ENCODE assay signal across 12 cellular contexts in genomic region chr4:23728393-23728792, GRCh38.
DNase-seq lines count a peak whose midpoint lies in the region; ATAC-seq and TF ChIP-seq lines count a peak whose summit lies in the region.
"Had no signal": no experiment of that assay in that cellular context is flagged by ENCODE, and none has a peak within 500 bp of the region (broad histone marks: within the 10 kb centered on the region; RNA-seq: fewer than 3 reads in every experiment).

No MANE protein-coding gene starts in this region.

- H3K9me3 ChIP-seq in MG63: no peaks in the 10 kb centered on the region
- H3K9me3 ChIP-seq in mucosa of descending colon: no peaks in the 10 kb centered on the region
- H3K9me3 ChIP-seq: heart right ventricle had no signal

- CTCF ChIA-PET in BJ (lab: Yijun Ruan, JAX): interaction anchor here (1.3 to 1.4 kb wide), 2 partner anchors 10 to 18 kb away, joined by 4 to 5 read pairs; no protein-coding TSS in a partner anchor

- no peaks in the 10 kb centered on the region for H3K4me1 ChIP-seq in mucosa of descending colon (ENCODE audit: low read depth)

- no peak overlapping the region for H3K27ac Mint-ChIP-seq in stimulated activated effector memory CD8-positive, alpha-beta T cell treated with anti-CD3 and anti-CD28 coated beads, Interleukin-12 subunit alpha, Interleukin-12 subunit beta, amount 100 ng/mL, for 72 hours

- H3K4me1 Mint-ChIP-seq in stimulated activated effector memory CD8-positive, alpha-beta T cell treated with anti-CD3 and anti-CD28 coated beads, Interleukin-12 subunit alpha, Interleukin-12 subunit beta, amount 100 ng/mL, for 72 hours: no peaks in the 10 kb centered on the region

- peak; percentile 89 for DNase-seq in BJ (ENCODE audit: low read depth)
- DNase-seq in MG63: peak; percentile 25
- DNase-seq in epithelial cell of esophagus (ENCODE audit: low read depth): peak; percentile 41
- DNase-seq in mucosa of descending colon: no peak
- no peak for DNase-seq in NCI-H524 (lab: John Stamatoyannopoulos, UW)
- DNase-seq in GF-D8 (lab: John Stamatoyannopoulos, UW): no peak
- no peak for DNase-seq in stimulated activated effector memory CD8-positive, alpha-beta T cell treated with anti-CD3 and anti-CD28 coated beads, Interleukin-12 subunit alpha, Interleukin-12 subunit beta, amount 100 ng/mL, for 72 hours (ENCODE audit: low spot score in 2 of 2)
- DNase-seq: activated T-cell treated with anti-CD3 and anti-CD28 coated beads, Interleukin-2, amount 50 U/mL, for 1 hour; COR-L47; heart right ventricle; stimulated activated CD4-positive, alpha-beta T cell treated with anti-CD3 and anti-CD28 coated beads, Interleukin-1b, Interleukin-23, amount 100 ng/mL, for 48 hours had no signal

- H3K4me3 ChIP-seq in BJ (ENCODE audit: low read depth, low read length) (no peak overlapping the region), MG63 (no peak overlapping the region), epithelial cell of esophagus (ENCODE audit: low read length) (no peak overlapping the region), mucosa of descending colon (no peak overlapping the region)
- H3K4me3 ChIP-seq: heart right ventricle had no signal

- H3K36me3 Mint-ChIP-seq in stimulated activated effector memory CD8-positive, alpha-beta T cell treated with anti-CD3 and anti-CD28 coated beads, Interleukin-12 subunit alpha, Interleukin-12 subunit beta, amount 100 ng/mL, for 72 hours: no peaks in the 10 kb centered on the region

- H3K4me3 Mint-ChIP-seq in stimulated activated effector memory CD8-positive, alpha-beta T cell treated with anti-CD3 and anti-CD28 coated beads, Interleukin-12 subunit alpha, Interleukin-12 subunit beta, amount 100 ng/mL, for 72 hours: no peak overlapping the region

- ATAC-seq in mucosa of descending colon: peak; percentile 47
- no peak for ATAC-seq in HG02763 (IDR thresholded peaks at IDR 0.05; ENCODE audit: unreplicated experiment)
- no peak for ATAC-seq in stimulated activated effector memory CD8-positive, alpha-beta T cell treated with anti-CD3 and anti-CD28 coated beads, Interleukin-12 subunit alpha, Interleukin-12 subunit beta, amount 100 ng/mL, for 72 hours

- H3K27me3 ChIP-seq in BJ (ENCODE audit: control insufficient read depth, insufficient read depth, low read length) (no peaks in the 10 kb centered on the region), MG63 (no peaks in the 10 kb centered on the region)
- H3K27me3 ChIP-seq: heart right ventricle had no signal

- TF ChIP-seq CTCF in BJ (IDR thresholded peaks at IDR 0.05; ENCODE audit: insufficient read depth, low read depth, low read length) (no peak), epithelial cell of esophagus (IDR thresholded peaks at IDR 0.05; ENCODE audit: insufficient read depth, low read depth, low read length, missing control alignments) (no peak), mucosa of descending colon (IDR thresholded peaks at IDR 0.05) (no peak)

- H3K9me3 Mint-ChIP-seq in stimulated activated effector memory CD8-positive, alpha-beta T cell treated with anti-CD3 and anti-CD28 coated beads, Interleukin-12 subunit alpha, Interleukin-12 subunit beta, amount 100 ng/mL, for 72 hours: peaks cover 10% of the 10 kb centered on the region

- H3K36me3 ChIP-seq in BJ (ENCODE audit: control insufficient read depth, insufficient read depth, low read length): no peaks in the 10 kb centered on the region
- H3K36me3 ChIP-seq in MG63: no peaks in the 10 kb centered on the region
- no peaks in the 10 kb centered on the region for H3K36me3 ChIP-seq in mucosa of descending colon (ENCODE audit: low read depth)
- H3K36me3 ChIP-seq: heart right ventricle had no signal

- intact Hi-C loops in mucosa of descending colon (cut with DNase I, micrococcal nuclease): no loop called here

- POLR2A ChIA-PET in BJ (lab: Charles Lee): no interaction called here

Comparison
In these comparisons a context has a peak if more than half of its experiments do, and no peak if none do; other contexts are left out.
1. DNase-seq: peak in BJ (single experiment), MG63 (single experiment) and epithelial cell of esophagus (single experiment); none in mucosa of descending colon (0 of 3), NCI-H524 (0 of 2), GF-D8 (single experiment) and stimulated activated effector memory CD8-positive, alpha-beta T cell treated with anti-CD3 and anti-CD28 coated beads, Interleukin-12 subunit alpha, Interleukin-12 subunit beta, amount 100 ng/mL, for 72 hours (0 of 2).